Comparison of ENCODE assay signal across 29 cellular contexts in the genomic region with DNA sequence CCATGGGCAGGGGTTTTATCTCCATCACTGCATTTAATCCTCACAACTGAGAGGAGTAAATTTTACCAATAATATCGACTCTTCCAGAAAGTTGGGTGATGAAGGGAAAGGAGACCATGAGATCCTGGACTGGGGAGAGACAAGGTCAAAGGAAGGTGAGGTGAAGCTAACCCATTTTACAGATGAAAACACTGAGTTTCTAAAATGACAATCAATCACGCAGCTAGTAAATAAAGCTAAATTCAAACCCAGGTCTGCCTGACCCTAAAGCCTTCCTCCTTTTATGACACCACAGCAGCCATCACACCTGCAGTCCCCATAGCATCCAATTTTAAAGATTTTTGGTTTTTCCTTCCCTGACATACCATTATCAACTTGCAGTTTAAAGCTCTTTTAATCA.
"Had no signal": no experiment of that assay in that cellular context is flagged by ENCODE, and none has a peak within 500 bp of the region (broad histone marks: within the 10 kb centered on the region; RNA-seq: fewer than 3 reads in every experiment).

No MANE protein-coding gene starts in this region.

- DNase-seq: naive B cell; naive thymus-derived CD8-positive, alpha-beta T cell; nephron progenitor cell; occipital lobe; posterior cingulate gyrus; psoas muscle; right cardiac atrium; right lobe of liver; sigmoid colon; small intestine; stimulated activated CD4-positive, alpha-beta T cell treated with anti-CD3 and anti-CD28 coated beads, Interleukin-15, amount 100 ng/mL, for 24 hours; stimulated activated CD4-positive, alpha-beta T cell treated with anti-CD3 and anti-CD28 coated beads, Interleukin-2, amount 100 ng/mL, for 24 hours; stimulated activated CD4-positive, alpha-beta T cell treated with anti-CD3 and anti-CD28 coated beads, Interleukin-2, amount 100 ng/mL, for 48 hours; stimulated activated CD4-positive, alpha-beta T cell treated with anti-CD3 and anti-CD28 coated beads, Interleukin-4, amount 100 ng/mL, for 24 hours; stimulated activated naive CD4-positive, alpha-beta T cell; stimulated activated naive CD8-positive, alpha-beta T cell treated with anti-CD3 and anti-CD28 coated beads, Interleukin-15, Interleukin-2, amounts not matched to agents 100 U/mL and 50 U/mL, for 24 hours; substantia nigra; testis; trophoblast cell; upper lobe of left lung had no signal

- H3K4me1 Mint-ChIP-seq: naive B cell; nephron progenitor cell; neural progenitor cell; stimulated activated memory B cell treated with anti-CD40 and anti-IgM and Interleukin-4, amounts not matched to agents 10 μg/mL and 1 μg/mL and 100 μg/mL, for 72 hours had no signal

- H3K4me1 ChIP-seq: neural progenitor cell, parathyroid adenoma, psoas muscle, right lobe of liver, sigmoid colon, suprapubic skin, testis, tibial nerve, upper lobe of left lung, vagina had no signal

- ATAC-seq: naive thymus-derived CD8-positive, alpha-beta T cell; natural killer cell treated with Interleukin-12 subunit alpha and Interleukin-12 subunit beta and Interleukin-15 and Interleukin-18, amount 100 ng/mL, for 72 hours; psoas muscle; right cardiac atrium; right lobe of liver; stimulated activated memory B cell treated with anti-CD40 and anti-IgM and Interleukin-4, amounts not matched to agents 10 μg/mL and 1 μg/mL and 100 μg/mL, for 72 hours; stimulated activated naive CD8-positive, alpha-beta T cell treated with anti-CD3 and anti-CD28 coated beads, Interleukin-15, Interleukin-2, amounts not matched to agents 100 U/mL and 50 U/mL, for 24 hours had no signal

- H3K4me3 Mint-ChIP-seq: naive B cell; naive thymus-derived CD8-positive, alpha-beta T cell; natural killer cell treated with Interleukin-12 subunit alpha and Interleukin-12 subunit beta and Interleukin-15 and Interleukin-18, amount 100 ng/mL, for 72 hours; nephron progenitor cell; neural progenitor cell; stimulated activated memory B cell treated with anti-CD40 and anti-IgM and Interleukin-4, amounts not matched to agents 10 μg/mL and 1 μg/mL and 100 μg/mL, for 72 hours had no signal

- H3K27ac ChIP-seq: neural progenitor cell, ovary, parathyroid adenoma, psoas muscle, right lobe of liver, sigmoid colon, suprapubic skin, testis, tibial nerve, upper lobe of left lung, vagina had no signal

- H3K4me3 ChIP-seq: neural progenitor cell, ovary, psoas muscle, right lobe of liver, sigmoid colon, suprapubic skin, testis, tibial nerve, upper lobe of left lung, vagina had no signal

- H2AFZ ChIP-seq: neural progenitor cell, parathyroid adenoma had no signal

- H3K27me3 ChIP-seq: ovary, right lobe of liver, testis, upper lobe of left lung, vagina had no signal

- H3K9ac ChIP-seq: neural progenitor cell, parathyroid adenoma had no signal

- H3K27ac Mint-ChIP-seq: naive thymus-derived CD8-positive, alpha-beta T cell; natural killer cell treated with Interleukin-12 subunit alpha and Interleukin-12 subunit beta and Interleukin-15 and Interleukin-18, amount 100 ng/mL, for 72 hours; nephron progenitor cell; neural progenitor cell; progenitor cell of endocrine pancreas; stimulated activated memory B cell treated with anti-CD40 and anti-IgM and Interleukin-4, amounts not matched to agents 10 μg/mL and 1 μg/mL and 100 μg/mL, for 72 hours had no signal

- H3K9me3 ChIP-seq: ovary, psoas muscle, right lobe of liver, sigmoid colon, suprapubic skin, testis, tibial nerve, upper lobe of left lung, vagina had no signal

- H3K79me2 ChIP-seq: parathyroid adenoma had no signal

- H3K4me2 ChIP-seq: neural progenitor cell had no signal

- H3K36me3 ChIP-seq: neural progenitor cell, ovary, right lobe of liver, sigmoid colon, suprapubic skin, tibial nerve, upper lobe of left lung, vagina had no signal

- H3K36me3 Mint-ChIP-seq: naive B cell; naive thymus-derived CD8-positive, alpha-beta T cell; natural killer cell treated with Interleukin-12 subunit alpha and Interleukin-12 subunit beta and Interleukin-15 and Interleukin-18, amount 100 ng/mL, for 72 hours; neural progenitor cell; stimulated activated memory B cell treated with anti-CD40 and anti-IgM and Interleukin-4, amounts not matched to agents 10 μg/mL and 1 μg/mL and 100 μg/mL, for 72 hours had no signal

- H3K9me3 Mint-ChIP-seq: naive B cell; naive thymus-derived CD8-positive, alpha-beta T cell; natural killer cell treated with Interleukin-12 subunit alpha and Interleukin-12 subunit beta and Interleukin-15 and Interleukin-18, amount 100 ng/mL, for 72 hours; neural progenitor cell; stimulated activated memory B cell treated with anti-CD40 and anti-IgM and Interleukin-4, amounts not matched to agents 10 μg/mL and 1 μg/mL and 100 μg/mL, for 72 hours had no signal
